ENCODE assay signal across 13 cellular contexts in genomic region chr4:170336238-170336775, GRCh38.
A peak's percentile ranks its signal among the peaks of the same experiment; 100 is the strongest.
DNase-seq lines count a peak whose midpoint lies in the region; ATAC-seq and TF ChIP-seq lines count a peak whose summit lies in the region.
"Had no signal": no experiment of that assay in that cellular context is flagged by ENCODE, and none has a peak within 500 bp of the region (broad histone marks: within the 10 kb centered on the region; RNA-seq: fewer than 3 reads in every experiment).

No MANE protein-coding gene starts in this region.

- no peaks in the 10 kb centered on the region for H3K4me1 Mint-ChIP-seq in activated CD4-positive, alpha-beta memory T cell treated with anti-CD3 and anti-CD28 coated beads, Interleukin-2, amount 10 ng/mL, durations not matched to agents 7 days and 5 days

- no peak overlapping the region for H3K4me3 Mint-ChIP-seq in activated CD4-positive, alpha-beta memory T cell treated with anti-CD3 and anti-CD28 coated beads, Interleukin-2, amount 10 ng/mL, durations not matched to agents 7 days and 5 days

- no peak overlapping the region for H3K27ac Mint-ChIP-seq in activated CD4-positive, alpha-beta memory T cell treated with anti-CD3 and anti-CD28 coated beads, Interleukin-2, amount 10 ng/mL, durations not matched to agents 7 days and 5 days

- ATAC-seq in GM19324 (IDR thresholded peaks at IDR 0.05; ENCODE audit: low FRiP score, unreplicated experiment) (peak; percentile 58), HG02610 (IDR thresholded peaks at IDR 0.05; ENCODE audit: unreplicated experiment) (peak; percentile 96), HG03280 (IDR thresholded peaks at IDR 0.05; ENCODE audit: unreplicated experiment) (peak; percentile 81)
- ATAC-seq: A549 had no signal

- no peaks in the 10 kb centered on the region for H3K27me3 Mint-ChIP-seq in activated CD4-positive, alpha-beta memory T cell treated with anti-CD3 and anti-CD28 coated beads, Interleukin-2, amount 10 ng/mL, durations not matched to agents 7 days and 5 days

- POLR2A ChIA-PET in activated CD4-positive, alpha-beta memory T cell treated with anti-CD3 and anti-CD28 coated beads, Interleukin-2, amount 10 ng/mL, durations not matched to agents 7 days and 5 days (lab: Charles Lee): no interaction called here

- TF ChIP-seq CTCF in GM10266 (IDR thresholded peaks at IDR 0.05; ENCODE audit: control insufficient read depth, insufficient read depth, low read depth, missing control alignments): no peak

- peaks cover 2% of the 10 kb centered on the region for H3K9me3 Mint-ChIP-seq in activated CD4-positive, alpha-beta memory T cell treated with anti-CD3 and anti-CD28 coated beads, Interleukin-2, amount 10 ng/mL, durations not matched to agents 7 days and 5 days

- H3K36me3 Mint-ChIP-seq in activated CD4-positive, alpha-beta memory T cell treated with anti-CD3 and anti-CD28 coated beads, Interleukin-2, amount 10 ng/mL, durations not matched to agents 7 days and 5 days (ENCODE audit: low read depth): no peaks in the 10 kb centered on the region

- CTCF ChIA-PET in activated CD4-positive, alpha-beta memory T cell treated with anti-CD3 and anti-CD28 coated beads, Interleukin-2, amount 10 ng/mL, durations not matched to agents 7 days and 5 days (lab: Charles Lee): no interaction called here

- DNase-seq in GM10266 (ENCODE audit: extremely low spot score) (peak; percentile 38), NCI-H1092 (lab: John Stamatoyannopoulos, UW) (no peak), NCI-H1436 treated with DMSO at 0.1 percent for 48 hours (lab: John Stamatoyannopoulos, UW) (no peak), DMS79 treated with DMSO at 0.1 percent for 48 hours (lab: John Stamatoyannopoulos, UW) (no peak)
- no peak for DNase-seq in activated CD4-positive, alpha-beta memory T cell treated with anti-CD3 and anti-CD28 coated beads, Interleukin-2, amount 10 ng/mL, durations not matched to agents 7 days and 5 days
- DNase-seq: DND-41, NCI-H226, sigmoid colon, uterus had no signal
